In genomic region chr10:6382081-6382480, GRCh38 we compare ENCODE assay signal across 8 cellular contexts.
DNase-seq lines count a peak whose midpoint lies in the region; ATAC-seq and FAIRE-seq lines count a peak whose summit lies in the region.

No MANE protein-coding gene starts in this region.

- peaks cover 8 to 25% of the 10 kb centered on the region in 2 donors for H3K36me3 Mint-ChIP-seq in stimulated activated naive B cell treated with anti-CD40 and anti-IgM and Interleukin-4, amounts not matched to agents 10 μg/mL and 1 μg/mL and 100 μg/mL, for 72 hours

- H3K27ac Mint-ChIP-seq in stimulated activated naive B cell treated with anti-CD40 and anti-IgM and Interleukin-4, amounts not matched to agents 10 μg/mL and 1 μg/mL and 100 μg/mL, for 72 hours: peak overlapping the region; percentile 60

- ATAC-seq in HG02840 (IDR thresholded peaks at IDR 0.05; ENCODE audit: low FRiP score, unreplicated experiment): peak; percentile 73
- ATAC-seq in stimulated activated naive B cell treated with anti-CD40 and anti-IgM and Interleukin-4, amounts not matched to agents 10 μg/mL and 1 μg/mL and 100 μg/mL, for 72 hours (replicated peaks): peak; percentile 92 to 94

- peak overlapping the region; percentile 51 to 60 for H3K4me3 Mint-ChIP-seq in stimulated activated naive B cell treated with anti-CD40 and anti-IgM and Interleukin-4, amounts not matched to agents 10 μg/mL and 1 μg/mL and 100 μg/mL, for 72 hours

- H3K9me3 Mint-ChIP-seq in stimulated activated naive B cell treated with anti-CD40 and anti-IgM and Interleukin-4, amounts not matched to agents 10 μg/mL and 1 μg/mL and 100 μg/mL, for 72 hours: peaks cover 14 to 17% of the 10 kb centered on the region in 2 donors

- H3K4me1 Mint-ChIP-seq in stimulated activated naive B cell treated with anti-CD40 and anti-IgM and Interleukin-4, amounts not matched to agents 10 μg/mL and 1 μg/mL and 100 μg/mL, for 72 hours: peaks cover 20 to 26% of the 10 kb centered on the region in 2 donors

- DNase-seq in Daoy (ENCODE audit: low read depth) (peak; percentile 52), fibroblast of peridontal ligament (ENCODE audit: extremely low read depth) (peak; percentile 42), RCC 7860 (ENCODE audit: low spot score) (no peak), NCI-H1417 (lab: John Stamatoyannopoulos, UW) (no peak)
- peak; percentile 32 to 34 for DNase-seq in activated CD4-positive, alpha-beta T cell treated with anti-CD3 and anti-CD28 coated beads for 4 hours
- peak; percentile 60 for DNase-seq in stimulated activated naive B cell treated with anti-CD40 and anti-IgM and Interleukin-4, amounts not matched to agents 10 μg/mL and 1 μg/mL and 100 μg/mL, for 72 hours
- DNase-seq in effector CD4-positive, alpha-beta T cell: no peak

- FAIRE-seq in RCC 7860 (lab: Jason Lieb, UNC): no peak

- H3K27me3 Mint-ChIP-seq in stimulated activated naive B cell treated with anti-CD40 and anti-IgM and Interleukin-4, amounts not matched to agents 10 μg/mL and 1 μg/mL and 100 μg/mL, for 72 hours: no peaks in the 10 kb centered on the region

Comparison
In these comparisons a context has a peak if more than half of its experiments do, and no peak if none do; other contexts are left out.
1. DNase-seq: peak in Daoy (single experiment), activated CD4-positive, alpha-beta T cell treated with anti-CD3 and anti-CD28 coated beads for 4 hours (2 of 2), fibroblast of peridontal ligament (single experiment) and stimulated activated naive B cell treated with anti-CD40 and anti-IgM and Interleukin-4, amounts not matched to agents 10 μg/mL and 1 μg/mL and 100 μg/mL, for 72 hours (single experiment); none in RCC 7860 (single experiment), effector CD4-positive, alpha-beta T cell (single experiment) and NCI-H1417 (0 of 3).